ENCODE assay signal across 1 cellular context in the genomic region with DNA sequence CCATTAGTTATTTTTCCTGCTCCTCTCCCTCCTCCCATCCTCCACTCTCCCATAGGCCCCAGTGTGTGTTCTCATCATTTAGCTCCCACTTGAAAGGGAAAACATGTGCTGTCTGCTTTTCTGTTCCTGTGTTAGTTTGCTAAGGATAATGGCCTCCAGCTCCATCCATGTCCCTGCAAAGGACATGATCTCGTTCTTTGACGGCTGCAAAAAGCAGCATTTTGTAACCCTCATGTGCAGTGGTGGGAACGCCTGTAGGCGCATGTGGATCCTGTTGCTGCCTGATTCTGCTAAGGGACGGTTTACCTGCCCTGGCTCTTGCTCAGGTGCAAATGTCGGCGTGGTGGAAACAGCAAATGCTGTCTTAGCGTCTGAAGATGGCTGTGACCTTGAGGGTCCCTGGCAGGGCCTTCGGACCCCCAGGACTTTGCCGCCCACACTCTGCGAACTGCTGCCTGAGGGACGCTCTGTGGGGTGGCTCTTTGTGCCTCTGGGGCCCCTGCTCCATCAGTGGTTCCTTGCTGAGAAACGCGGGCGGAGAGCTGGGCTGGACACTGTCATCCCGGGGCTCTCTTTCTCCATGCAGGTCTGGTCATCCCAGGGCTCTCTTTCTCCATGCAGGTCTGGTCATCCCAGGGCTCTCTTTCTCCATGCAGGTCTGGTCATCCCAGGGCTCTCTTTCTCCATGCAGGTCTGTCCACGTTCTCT.
TF ChIP-seq lines count a peak whose summit lies in the region.

No MANE protein-coding gene starts in this region.

TF ChIP-seq in H1, 55 proteins besides CTCF, POLR2A, EP300 and RAD21:
- no peak for TF ChIP-seq SP1 (IDR thresholded peaks at IDR 0.05; ENCODE audit: low read depth, low read length)
- no peak for TF ChIP-seq CHD1 (IDR thresholded peaks at IDR 0.05; ENCODE audit: low read depth, low read length)
- no peak for TF ChIP-seq CEBPB (IDR thresholded peaks at IDR 0.05; ENCODE audit: low read depth, low read length)
- TF ChIP-seq GABPA (IDR thresholded peaks at IDR 0.05; ENCODE audit: borderline replicate concordance, insufficient read depth, low read length): no peak
- TF ChIP-seq SIRT6 (IDR thresholded peaks at IDR 0.05; ENCODE audit: low read length): no peak
